ENCODE assay signal across 8 cellular contexts in the genomic region with DNA sequence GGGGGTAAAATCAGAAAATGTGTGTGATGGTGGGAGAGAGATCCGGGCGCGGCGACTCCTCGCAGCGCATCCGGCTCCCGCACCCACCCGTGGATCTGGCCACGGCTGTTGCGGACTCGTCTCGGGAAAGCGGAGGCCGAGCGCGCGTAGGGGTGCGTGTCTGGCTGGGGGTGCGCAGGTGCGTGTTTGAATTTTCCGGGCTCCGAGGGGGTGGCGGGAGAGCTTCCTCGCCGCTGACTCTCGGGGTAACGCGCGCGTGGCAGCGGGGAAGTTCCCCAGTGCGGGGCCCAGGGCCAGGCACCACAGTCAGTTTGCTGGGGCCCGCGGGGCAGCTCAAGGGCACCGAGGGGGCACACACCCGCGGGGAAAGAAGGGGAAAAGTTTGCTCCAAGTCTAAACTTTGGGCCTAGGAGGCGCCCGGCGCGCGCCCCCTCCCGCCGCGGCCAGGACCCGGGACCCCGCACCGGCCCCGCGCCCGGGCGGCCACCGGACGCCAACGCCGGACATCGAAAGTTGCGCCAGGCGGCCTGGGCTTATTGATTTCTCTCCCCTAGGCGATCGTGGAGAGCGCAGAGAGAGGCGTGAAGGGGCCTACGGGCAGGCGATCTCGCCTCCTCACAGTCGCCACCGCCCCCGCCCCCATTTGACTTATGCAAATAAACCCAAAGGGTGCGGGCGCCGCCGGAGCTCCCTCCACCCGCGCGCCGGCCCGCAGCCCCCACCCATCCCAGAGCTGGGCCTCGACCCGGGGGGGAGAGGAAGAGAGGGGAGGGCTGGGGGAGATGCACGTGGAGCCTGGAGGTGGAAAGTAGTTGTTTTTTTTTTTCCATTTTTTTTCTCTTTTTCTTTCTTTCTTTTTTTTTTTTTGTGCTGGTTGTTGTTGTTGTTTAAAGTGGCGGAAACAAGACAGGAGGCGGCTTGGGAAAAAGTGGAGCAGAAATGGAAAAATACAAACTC. TPM values are rescaled to one million over a fixed set of nuclear protein-coding genes. Genes with fewer than 3 reads are reported as not detected.
A peak's percentile ranks its signal among the peaks of the same experiment; 100 is the strongest.
DNase-seq lines count a peak whose midpoint lies in the region; ATAC-seq, FAIRE-seq and TF ChIP-seq lines count a peak whose summit lies in the region.

No MANE protein-coding gene starts in this region.

- H4K20me1 ChIP-seq in GM23338 (replicated peaks; ENCODE audit: insufficient read depth) = no peaks in the 10 kb centered on the region

- H3K27ac Mint-ChIP-seq in GM23338 = peak overlapping the region; percentile 82
- no peak overlapping the region for H3K27ac Mint-ChIP-seq in glutamatergic neuron (ENCODE audit: unreplicated experiment)

- H3K27me3 Mint-ChIP-seq in GM23338 (ENCODE audit: insufficient read depth, low read depth, poor library complexity) (peaks cover 34% of the 10 kb centered on the region), glutamatergic neuron (ENCODE audit: unreplicated experiment) (peaks cover 6% of the 10 kb centered on the region)

- no peaks in the 10 kb centered on the region; the same call in 1 of the 2 replicates for H3F3A ChIP-seq in GM23338 (replicated peaks; ENCODE audit: low read depth)

- peak; percentile 32 for ATAC-seq in GM23338
- ATAC-seq in HG03095 (IDR thresholded peaks at IDR 0.05; ENCODE audit: unreplicated experiment) = no peak

- H3K36me3 Mint-ChIP-seq in GM23338 (ENCODE audit: low read depth) (no peaks in the 10 kb centered on the region; the same call in 2 of the 3 replicates), glutamatergic neuron (ENCODE audit: unreplicated experiment) (no peaks in the 10 kb centered on the region)

- no peaks in the 10 kb centered on the region for H3K9me2 ChIP-seq in GM23338 (ENCODE audit: insufficient read depth)

- no peak for TF ChIP-seq POLR2A in thyroid gland (IDR thresholded peaks at IDR 0.05)

- H3K4me2 ChIP-seq in GM23338 = peak overlapping the region; percentile 94

- peaks cover 27% of the 10 kb centered on the region for H3K4me1 ChIP-seq in GM23338 (ENCODE audit: insufficient read depth)
- H3K4me1 ChIP-seq in thyroid gland = peaks cover 16 to 18% of the 10 kb centered on the region in 2 donors

- peak overlapping the region; percentile 91 for H3K4me3 Mint-ChIP-seq in GM23338
- H3K4me3 Mint-ChIP-seq in glutamatergic neuron (ENCODE audit: unreplicated experiment) = peak overlapping the region; percentile 95

- H3K4me3 ChIP-seq in AG10803 (ENCODE audit: low read length) (peak overlapping the region; percentile 88), GM23338 (peak overlapping the region; percentile 80), thyroid gland (replicated peaks in 1 of 3) (peak overlapping the region; percentile 45 to 86 (median 84))

- H3K9me3 Mint-ChIP-seq in GM23338 (peaks cover 5% of the 10 kb centered on the region; the same call in 2 of the 3 replicates), glutamatergic neuron (ENCODE audit: unreplicated experiment) (peaks cover 3% of the 10 kb centered on the region)

- peaks cover 33% of the 10 kb centered on the region for H3K27me3 ChIP-seq in GM23338 (ENCODE audit: insufficient read depth)
- no peaks in the 10 kb centered on the region for H3K27me3 ChIP-seq in thyroid gland

- peak overlapping the region; percentile 88; the same call in 1 of the 2 replicates for H2AFZ ChIP-seq in GM23338

- no peak for FAIRE-seq in RCC 7860 (lab: Jason Lieb, UNC)

- no peaks in the 10 kb centered on the region for H3K9me3 ChIP-seq in thyroid gland

- intact Hi-C loops in thyroid gland (cut with DNase I) = loop anchor here (10.0 kb wide), 3 partner anchors 148 to 1028 kb away; no protein-coding TSS in a partner anchor

- peaks cover 29% of the 10 kb centered on the region for H3K4me1 Mint-ChIP-seq in GM23338
- peaks cover 3% of the 10 kb centered on the region for H3K4me1 Mint-ChIP-seq in glutamatergic neuron (ENCODE audit: low read depth, unreplicated experiment)

- 0 to 1% methylated on average over 20 to 52 of the region's 84 CpGs for WGBS in thyroid gland, 2 donors

- no peak for TF ChIP-seq CTCF in AG10803 (conservative IDR thresholded peaks at IDR 0.05; ENCODE audit: low read length)
- no peak for TF ChIP-seq CTCF in GM23338 (conservative IDR thresholded peaks at IDR 0.05; ENCODE audit: low read depth in 2 of 2)
- TF ChIP-seq CTCF in glutamatergic neuron (IDR thresholded peaks at IDR 0.05; ENCODE audit: partially characterized antibody, unreplicated experiment) = no peak
- TF ChIP-seq CTCF in thyroid gland (IDR thresholded peaks at IDR 0.05) = no peak

- H3K36me3 ChIP-seq in GM23338 (ENCODE audit: insufficient read depth) = no peaks in the 10 kb centered on the region
- H3K36me3 ChIP-seq in thyroid gland = no peaks in the 10 kb centered on the region

- H3K79me2 ChIP-seq in GM23338 (replicated peaks; ENCODE audit: insufficient read depth) = no peaks in the 10 kb centered on the region; the same call in 1 of the 2 replicates

- DNase-seq in AG10803 (ENCODE audit: low read depth) (peak; percentile 58), GM23338 (ENCODE audit: low spot score) (peak; percentile 88), RCC 7860 (ENCODE audit: low spot score) (peak; percentile 56), glutamatergic neuron (peak; percentile 80), occipital lobe (lab: John Stamatoyannopoulos, UW) (peak; percentile 49), thyroid gland (peak; percentile 81 to 85)
- peak; percentile 41 for DNase-seq in activated gamma-delta T cell treated with anti-CD3 and anti-CD28 coated beads, Interleukin-2, amount 50 U/mL, for 16 hours (ENCODE audit: low read depth)

- H3K27ac ChIP-seq in GM23338 (ENCODE audit: low read depth) (peak overlapping the region; percentile 85), thyroid gland (peak overlapping the region; percentile 93 to 98 (median 97))

TF ChIP-seq in GM23338, 12 proteins besides CTCF, POLR2A, EP300 and RAD21:
- TF ChIP-seq JUNB (IDR thresholded peaks at IDR 0.05; ENCODE audit: unreplicated experiment) (no peak), EZH2phosphoT487 (IDR thresholded peaks at IDR 0.05; ENCODE audit: unreplicated experiment) (no peak)

RNA-seq across cellular contexts. Expression of gene FOXP1, which starts 0.6 kb away (rescaled TPM):
- 27.0 and 32.9 TPM in 2 replicates for total RNA-seq in GM23338 (2014; rRNA removed; shearing (Covaris generic))
- polyA plus RNA-seq in GM23338 (2016; fragmentation: Nextera tagmentation; extraction: Ambion mirVana) = 31.0 and 35.5 TPM in 2 replicates
- total RNA-seq in glutamatergic neuron (ENCODE audit: unreplicated experiment) (31.1 TPM), occipital lobe (168 TPM), thyroid gland (100 to 1,000 TPM; 111 to 187 (median 141) TPM)
